23 cellular contexts compared by ENCODE assay signal in the genomic region with DNA sequence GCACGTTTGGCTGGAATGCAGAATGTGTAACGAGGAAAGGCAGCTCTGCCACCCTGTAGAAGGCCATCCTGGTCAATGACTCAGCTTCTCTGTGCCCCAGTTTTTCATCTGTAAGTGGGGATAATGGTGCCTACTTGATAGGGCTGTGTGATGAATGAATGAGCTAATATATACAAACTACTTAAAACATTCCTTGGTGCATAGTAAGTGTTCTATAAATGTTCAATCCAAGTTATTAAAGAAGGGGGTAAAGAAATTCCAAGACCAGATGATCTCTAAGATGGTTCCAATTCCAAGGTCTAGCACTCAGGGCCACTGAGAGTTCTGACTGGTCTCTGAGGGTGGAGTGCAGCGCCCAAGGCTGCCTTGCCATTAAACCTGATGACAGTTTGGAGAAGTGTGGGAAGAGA. TPM values are rescaled to one million over a fixed set of nuclear protein-coding genes. Genes with fewer than 3 reads are reported as not detected.
A peak's percentile ranks its signal among the peaks of the same experiment; 100 is the strongest.
DNase-seq lines count a peak whose midpoint lies in the region; ATAC-seq and TF ChIP-seq lines count a peak whose summit lies in the region.
"Had no signal": no experiment of that assay in that cellular context is flagged by ENCODE, and none has a peak within 500 bp of the region (broad histone marks: within the 10 kb centered on the region; RNA-seq: fewer than 3 reads in every experiment).

No MANE protein-coding gene starts in this region.

- H3K27ac Mint-ChIP-seq in natural killer cell, result peak overlapping the region; percentile 28 to 76
- no peak overlapping the region for H3K27ac Mint-ChIP-seq in natural killer cell treated with Interleukin-12 subunit alpha and Interleukin-12 subunit beta and Interleukin-15 and Interleukin-18, amount 100 ng/mL, for 72 hours
- no peak overlapping the region for H3K27ac Mint-ChIP-seq in activated T-cell treated with anti-CD3 and anti-CD28 coated beads, Interleukin-2, amount 50 U/mL, for 72 hours
- H3K27ac Mint-ChIP-seq: activated CD8-positive, alpha-beta T cell treated with anti-CD3 and anti-CD28 coated beads for 36 hours; activated naive CD4-positive, alpha-beta T cell treated with anti-CD3 and anti-CD28 coated beads, Interleukin-2, amount 10 ng/mL, durations not matched to agents 7 days and 5 days; activated T-cell treated with anti-CD3 and anti-CD28 coated beads, Interleukin-2, amount 50 U/mL, for 24 hours; effector memory CD8-positive, alpha-beta T cell; T-helper 17 cell; WTC11 had no signal

- H3K9me3 Mint-ChIP-seq in natural killer cell, result no peaks in the 10 kb centered on the region
- no peaks in the 10 kb centered on the region for H3K9me3 Mint-ChIP-seq in natural killer cell treated with Interleukin-12 subunit alpha and Interleukin-12 subunit beta and Interleukin-15 and Interleukin-18, amount 100 ng/mL, for 72 hours
- peaks cover 0 to 2% of the 10 kb centered on the region in 2 donors for H3K9me3 Mint-ChIP-seq in activated T-cell treated with anti-CD3 and anti-CD28 coated beads, Interleukin-2, amount 50 U/mL, for 72 hours
- H3K9me3 Mint-ChIP-seq: activated CD8-positive, alpha-beta T cell treated with anti-CD3 and anti-CD28 coated beads for 36 hours; activated naive CD4-positive, alpha-beta T cell treated with anti-CD3 and anti-CD28 coated beads, Interleukin-2, amount 10 ng/mL, durations not matched to agents 7 days and 5 days; activated T-cell treated with anti-CD3 and anti-CD28 coated beads, Interleukin-2, amount 50 U/mL, for 24 hours; effector memory CD8-positive, alpha-beta T cell; WTC11 had no signal

- intact Hi-C loops in natural killer cell (cut with micrococcal nuclease), result loop anchor here (2.0 to 5.0 kb wide), 2 partner anchors 31 to 250 kb away; no protein-coding TSS in a partner anchor

- no peaks in the 10 kb centered on the region for H3K36me3 ChIP-seq in H7 (replicated peaks; ENCODE audit: control insufficient read depth, insufficient read depth, low read length)
- H3K36me3 ChIP-seq: sigmoid colon, thyroid gland had no signal

- H3K36me3 Mint-ChIP-seq in natural killer cell, result no peaks in the 10 kb centered on the region
- H3K36me3 Mint-ChIP-seq in natural killer cell treated with Interleukin-12 subunit alpha and Interleukin-12 subunit beta and Interleukin-15 and Interleukin-18, amount 100 ng/mL, for 72 hours, result no peaks in the 10 kb centered on the region
- no peaks in the 10 kb centered on the region for H3K36me3 Mint-ChIP-seq in activated T-cell treated with anti-CD3 and anti-CD28 coated beads, Interleukin-2, amount 50 U/mL, for 72 hours (ENCODE audit: insufficient read depth in 2 of 2)
- H3K36me3 Mint-ChIP-seq: activated naive CD4-positive, alpha-beta T cell treated with anti-CD3 and anti-CD28 coated beads, Interleukin-2, amount 10 ng/mL, durations not matched to agents 7 days and 5 days; WTC11 had no signal

- H3K4me3 ChIP-seq in foreskin fibroblast (ENCODE audit: low read depth in 1 of 2, low read length in 2 of 2) (no peak overlapping the region), H7 (ENCODE audit: insufficient read depth, low read depth, low read length) (no peak overlapping the region)
- H3K4me3 ChIP-seq: sigmoid colon, thyroid gland had no signal

- TF ChIP-seq CTCF in natural killer cell (IDR thresholded peaks at IDR 0.05) (no peak), foreskin fibroblast (IDR thresholded peaks at IDR 0.05; ENCODE audit: low read depth, low read length) (no peak)

- DNase-seq in natural killer cell (no peak), RPMI7951 (ENCODE audit: low read depth) (peak; percentile 57), foreskin fibroblast (peak; percentile 87 to 92), cortex of kidney (lab: John Stamatoyannopoulos, UW) (no peak), H7 (no peak)
- no peak for DNase-seq in natural killer cell treated with Interleukin-12 subunit alpha and Interleukin-12 subunit beta and Interleukin-15 and Interleukin-18, amount 100 ng/mL, for 72 hours (ENCODE audit: low spot score)
- DNase-seq in activated T-cell treated with anti-CD3 and anti-CD28 coated beads, Interleukin-2, amount 50 U/mL, for 72 hours, result no peak
- DNase-seq in activated T-cell treated with anti-CD3 and anti-CD28 coated beads, Interleukin-2, amount 50 U/mL, for 1 hour, result no peak
- DNase-seq: activated CD8-positive, alpha-beta T cell treated with anti-CD3 and anti-CD28 coated beads for 36 hours; activated naive CD4-positive, alpha-beta T cell treated with anti-CD3 and anti-CD28 coated beads, Interleukin-2, amount 10 ng/mL, durations not matched to agents 7 days and 5 days; activated T-cell treated with anti-CD3 and anti-CD28 coated beads, Interleukin-2, amount 50 U/mL, for 24 hours; aorta; DMS153; effector memory CD8-positive, alpha-beta T cell; NCI-H1105; occipital lobe; SHP77; sigmoid colon; stimulated activated CD4-positive, alpha-beta T cell treated with anti-CD3 and anti-CD28 coated beads, Interleukin-1b, Interleukin-23, amount 100 ng/mL, for 48 hours; stimulated activated naive CD4-positive, alpha-beta T cell treated with Interleukin-2 at 50 U/mL for 16 hours; T-helper 17 cell; thyroid gland had no signal

- H3K4me1 Mint-ChIP-seq in natural killer cell, result peaks cover 32 to 64% of the 10 kb centered on the region in 2 donors
- peaks cover 18 to 23% of the 10 kb centered on the region in 2 donors for H3K4me1 Mint-ChIP-seq in natural killer cell treated with Interleukin-12 subunit alpha and Interleukin-12 subunit beta and Interleukin-15 and Interleukin-18, amount 100 ng/mL, for 72 hours (ENCODE audit: low read depth in 2 of 2)
- H3K4me1 Mint-ChIP-seq in activated T-cell treated with anti-CD3 and anti-CD28 coated beads, Interleukin-2, amount 50 U/mL, for 72 hours (ENCODE audit: low read depth), result peaks cover 6% of the 10 kb centered on the region
- H3K4me1 Mint-ChIP-seq: T-helper 17 cell had no signal

- H3K4me3 Mint-ChIP-seq in natural killer cell, result no peak overlapping the region
- H3K4me3 Mint-ChIP-seq in natural killer cell treated with Interleukin-12 subunit alpha and Interleukin-12 subunit beta and Interleukin-15 and Interleukin-18, amount 100 ng/mL, for 72 hours, result no peak overlapping the region
- H3K4me3 Mint-ChIP-seq in activated T-cell treated with anti-CD3 and anti-CD28 coated beads, Interleukin-2, amount 50 U/mL, for 72 hours, result no peak overlapping the region
- H3K4me3 Mint-ChIP-seq: activated CD8-positive, alpha-beta T cell treated with anti-CD3 and anti-CD28 coated beads for 36 hours; activated naive CD4-positive, alpha-beta T cell treated with anti-CD3 and anti-CD28 coated beads, Interleukin-2, amount 10 ng/mL, durations not matched to agents 7 days and 5 days; activated T-cell treated with anti-CD3 and anti-CD28 coated beads, Interleukin-2, amount 50 U/mL, for 24 hours; effector memory CD8-positive, alpha-beta T cell; T-helper 17 cell; WTC11 had no signal

- no peak for ATAC-seq in natural killer cell
- ATAC-seq in natural killer cell treated with Interleukin-12 subunit alpha and Interleukin-12 subunit beta and Interleukin-15 and Interleukin-18, amount 100 ng/mL, for 72 hours, result no peak
- ATAC-seq in activated T-cell treated with anti-CD3 and anti-CD28 coated beads, Interleukin-2, amount 50 U/mL, for 72 hours (replicated peaks in 1 of 2), result no peak
- ATAC-seq: activated CD8-positive, alpha-beta T cell treated with anti-CD3 and anti-CD28 coated beads for 36 hours; effector memory CD8-positive, alpha-beta T cell; T-helper 17 cell; WTC11 had no signal

- peaks cover 18 to 42% of the 10 kb centered on the region in 2 donors for H3K27me3 Mint-ChIP-seq in natural killer cell (ENCODE audit: low read depth in 2 of 2)
- H3K27me3 Mint-ChIP-seq in natural killer cell treated with Interleukin-12 subunit alpha and Interleukin-12 subunit beta and Interleukin-15 and Interleukin-18, amount 100 ng/mL, for 72 hours, result peaks cover 8 to 10% of the 10 kb centered on the region in 2 donors
- peaks cover 7% of the 10 kb centered on the region for H3K27me3 Mint-ChIP-seq in activated T-cell treated with anti-CD3 and anti-CD28 coated beads, Interleukin-2, amount 50 U/mL, for 72 hours (ENCODE audit: low read depth)

- H3K27me3 ChIP-seq in H7 (ENCODE audit: control insufficient read depth, insufficient read depth, low read length), result no peaks in the 10 kb centered on the region
- H3K27me3 ChIP-seq: sigmoid colon, thyroid gland had no signal

RNA-seq across cellular contexts. Expression of a gene that starts 54.2 kb away (rescaled TPM):
- 1 to 10 TPM; 1.5 to 3.8 (median 2.3) TPM for total RNA-seq in natural killer cell
- total RNA-seq in natural killer cell treated with Interleukin-12 subunit alpha and Interleukin-12 subunit beta and Interleukin-15 and Interleukin-18, amount 100 ng/mL, for 72 hours, result 1 to 10 TPM; 2.5 to 3.0 TPM
- total RNA-seq in RPMI7951 (2014; rRNA removed; shearing (Covaris generic)), result 98.9 and 127 TPM in 2 replicates
- total RNA-seq in H7 (2014; rRNA removed; shearing (Covaris generic)), result 17.4 TPM in 2 replicates
- 1 to 10 TPM; 6.5 to 7.7 TPM for total RNA-seq in activated T-cell treated with anti-CD3 and anti-CD28 coated beads, Interleukin-2, amount 50 U/mL, for 72 hours

Comparison
In these comparisons a context has a peak if more than half of its experiments do, and no peak if none do; other contexts are left out.
1. H3K27ac Mint-ChIP-seq: peak in natural killer cell (2 of 2); none in natural killer cell treated with Interleukin-12 subunit alpha and Interleukin-12 subunit beta and Interleukin-15 and Interleukin-18, amount 100 ng/mL, for 72 hours (0 of 2) and activated T-cell treated with anti-CD3 and anti-CD28 coated beads, Interleukin-2, amount 50 U/mL, for 72 hours (single experiment).
2. DNase-seq: peak in RPMI7951 (single experiment) and foreskin fibroblast (2 of 2); none in natural killer cell (single experiment), natural killer cell treated with Interleukin-12 subunit alpha and Interleukin-12 subunit beta and Interleukin-15 and Interleukin-18, amount 100 ng/mL, for 72 hours (single experiment), cortex of kidney (single experiment), H7 (single experiment), activated T-cell treated with anti-CD3 and anti-CD28 coated beads, Interleukin-2, amount 50 U/mL, for 72 hours (0 of 2) and activated T-cell treated with anti-CD3 and anti-CD28 coated beads, Interleukin-2, amount 50 U/mL, for 1 hour (single experiment).